Comparison of ENCODE assay signal across 24 cellular contexts in the genomic region with DNA sequence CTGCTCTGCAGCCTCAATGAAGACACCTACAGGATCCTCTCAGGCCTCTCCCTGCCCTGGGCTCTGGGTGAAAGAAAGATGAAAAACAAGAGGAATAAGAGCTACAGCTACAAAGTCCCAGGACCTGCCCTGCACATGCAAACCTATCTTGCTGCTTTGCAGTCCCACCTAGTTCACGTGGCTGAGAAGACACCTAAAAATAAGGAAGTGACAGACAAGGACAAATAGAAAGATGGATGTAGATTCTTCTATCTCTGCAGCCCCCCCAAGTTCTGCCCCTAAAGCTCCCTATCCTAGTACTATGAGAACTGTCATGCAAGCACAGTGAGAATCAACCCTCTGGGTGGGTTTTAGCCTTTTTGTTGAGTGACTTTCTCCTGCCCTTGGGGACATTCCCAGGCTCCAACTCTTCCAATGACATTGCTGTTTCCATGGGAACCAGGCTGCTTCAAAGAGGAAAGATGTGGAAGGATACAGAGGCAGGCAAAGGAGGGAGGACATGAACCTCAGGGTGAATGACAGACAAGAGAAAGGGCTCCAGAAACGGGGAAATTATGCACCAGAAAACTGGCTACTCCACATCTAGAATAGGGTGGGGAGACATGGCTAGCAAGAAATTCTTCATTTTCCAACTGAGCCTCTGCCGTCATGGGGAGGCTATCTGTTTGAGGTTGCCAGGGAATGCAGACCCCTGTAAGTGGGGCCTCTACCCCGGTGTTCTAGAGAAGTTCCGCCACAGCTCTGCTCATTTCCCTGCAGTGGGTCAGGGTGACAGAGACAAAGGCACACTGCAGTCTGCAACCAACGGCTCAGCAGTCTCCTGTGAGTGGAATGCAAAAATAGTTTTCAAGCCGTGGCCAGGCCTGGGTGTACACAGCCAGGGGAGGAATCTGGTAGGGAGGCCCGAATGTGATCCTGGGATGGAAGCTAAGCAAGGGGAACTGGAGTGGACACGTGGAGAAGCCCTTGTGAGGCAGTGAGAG. TPM values are rescaled to one million over a fixed set of nuclear protein-coding genes. Genes with fewer than 3 reads are reported as not detected.
DNase-seq lines count a peak whose midpoint lies in the region; ATAC-seq, FAIRE-seq and TF ChIP-seq lines count a peak whose summit lies in the region.
"Had no signal": no experiment of that assay in that cellular context is flagged by ENCODE, and none has a peak within 500 bp of the region (broad histone marks: within the 10 kb centered on the region; RNA-seq: fewer than 3 reads in every experiment).

No MANE protein-coding gene starts in this region.

- no peak overlapping the region for H3K4me2 ChIP-seq in osteoblast (ENCODE audit: insufficient read depth, low read length)

- ATAC-seq in GM18873 (IDR thresholded peaks at IDR 0.05; ENCODE audit: low FRiP score, unreplicated experiment): no peak
- ATAC-seq: effector memory CD8-positive, alpha-beta T cell; T-helper 17 cell had no signal

- no peak overlapping the region for H3K9ac ChIP-seq in kidney (ENCODE audit: low read length in 2 of 2)

- peaks cover 40% of the 10 kb centered on the region for H3K27me3 ChIP-seq in osteoblast (ENCODE audit: insufficient read depth, low read length)
- H3K27me3 ChIP-seq: Peyer's patch had no signal

- H3K9me3 ChIP-seq in osteoblast (ENCODE audit: low read depth, low read length) (no peaks in the 10 kb centered on the region), kidney (ENCODE audit: control insufficient read depth in 1 of 2, low read length in 2 of 2) (no peaks in the 10 kb centered on the region)
- H3K9me3 ChIP-seq: Peyer's patch, tibial nerve had no signal

- CTCF ChIA-PET in GM10248 (lab: Yijun Ruan, JAX): interaction anchor here (3.2 kb wide), 1 partner anchor 51 kb away, joined by 10 read pairs; no protein-coding TSS in a partner anchor

- POLR2A ChIA-PET in GM10248 (lab: Yijun Ruan, JAX): no interaction called here

- FAIRE-seq in kidney (lab: Jason Lieb, UNC): no peak

- H3K36me3 ChIP-seq in osteoblast (ENCODE audit: insufficient read depth, low read length) (no peaks in the 10 kb centered on the region), kidney (ENCODE audit: control insufficient read depth in 1 of 2, insufficient read depth in 2 of 2, low read length in 2 of 2) (no peaks in the 10 kb centered on the region)
- H3K36me3 ChIP-seq: Peyer's patch, tibial nerve had no signal

- H3K4me3 ChIP-seq in osteoblast (ENCODE audit: insufficient read depth, low read length): no peak overlapping the region
- H3K4me3 ChIP-seq in kidney (ENCODE audit: low read length in 2 of 2): no peak overlapping the region
- H3K4me3 ChIP-seq: lung, Peyer's patch, tibial nerve had no signal

- no peaks in the 10 kb centered on the region for H4K20me1 ChIP-seq in osteoblast (ENCODE audit: insufficient read depth, low read length)

- H3K27ac ChIP-seq in osteoblast (ENCODE audit: low read depth, low read length) (no peak overlapping the region), kidney (ENCODE audit: low read depth in 2 of 2, low read length in 2 of 2) (no peak overlapping the region)
- H3K27ac ChIP-seq: Peyer's patch, tibial nerve, VCaP had no signal

- no peak overlapping the region for H2AFZ ChIP-seq in osteoblast (ENCODE audit: low read length)

- intact Hi-C loops in kidney (cut with DNase I): no loop called here

- H3K4me1 ChIP-seq in osteoblast (ENCODE audit: insufficient read depth, low read length) (no peaks in the 10 kb centered on the region), kidney (ENCODE audit: control insufficient read depth in 1 of 2, insufficient read depth in 1 of 2, low read depth in 1 of 2, low read length in 2 of 2) (peaks cover 0 to 4% of the 10 kb centered on the region in 2 donors)

- TF ChIP-seq CTCF in osteoblast (IDR thresholded peaks at IDR 0.05; ENCODE audit: extremely low read depth, low read depth, low read length) (no peak), GM10248 (IDR thresholded peaks at IDR 0.05; ENCODE audit: control extremely low read depth, extremely low read depth, low read depth, missing control alignments) (no peak), kidney (IDR thresholded peaks at IDR 0.05; ENCODE audit: borderline replicate concordance, extremely low read depth, insufficient read depth) (no peak)

- DNase-seq in ELF-1 (ENCODE audit: low read depth, low spot score) (peak; percentile 50), astrocyte of the hippocampus (ENCODE audit: low read depth, low spot score) (peak; percentile 51), hippocampal formation (lab: John Stamatoyannopoulos, UW) (peak; percentile 27 to 56), osteoblast (ENCODE audit: insufficient read length, low spot score, missing footprints) (peak; percentile 80), GM10248 (ENCODE audit: extremely low spot score) (no peak), kidney (no peak)
- DNase-seq in stimulated activated CD4-positive, alpha-beta T cell treated with anti-CD3 and anti-CD28 coated beads, Interleukin-15, amount 100 ng/mL, for 24 hours: no peak
- DNase-seq: activated CD4-positive, alpha-beta T cell treated with anti-CD3 and anti-CD28 coated beads, Interleukin-2, amount 10 ng/mL, durations not matched to agents 7 days and 5 days; activated naive CD4-positive, alpha-beta T cell; aorta; effector memory CD8-positive, alpha-beta T cell; H7; Kasumi-1; NCI-H1092; NCI-H2081; NCI-H446 treated with DMSO at 0.1 percent for 48 hours; Peyer's patch; stimulated activated CD4-positive, alpha-beta T cell treated with anti-CD3 and anti-CD28 coated beads, Interleukin-2, amount 100 ng/mL, for 24 hours; stimulated activated naive CD4-positive, alpha-beta T cell; T-helper 17 cell had no signal

- H3K79me2 ChIP-seq in osteoblast (ENCODE audit: insufficient read depth, low read length): no peaks in the 10 kb centered on the region

RNA-seq across cellular contexts. Expression of a gene that starts 5.2 kb away (rescaled TPM):
- under 0.01 and 0.29 TPM in 2 replicates for total RNA-seq in osteoblast
- 0.16 TPM for total RNA-seq in kidney
- polyA plus RNA-seq in kidney (ENCODE audit: insufficient read depth, low read depth, low replicate concordance): 0.67 TPM

RNA-seq across cellular contexts. Expression of a gene that starts 60.0 kb away (rescaled TPM):
- total RNA-seq in osteoblast: 23.5 and 27.4 TPM in 2 replicates
- total RNA-seq in kidney: 28.6 TPM
- polyA plus RNA-seq in kidney (ENCODE audit: insufficient read depth, low read depth, low replicate concordance): 46.1 TPM

Comparison
In these comparisons a context has a peak if more than half of its experiments do, and no peak if none do; other contexts are left out.
1. DNase-seq: peak in ELF-1 (single experiment), astrocyte of the hippocampus (single experiment), hippocampal formation (2 of 2) and osteoblast (single experiment); none in stimulated activated CD4-positive, alpha-beta T cell treated with anti-CD3 and anti-CD28 coated beads, Interleukin-15, amount 100 ng/mL, for 24 hours (single experiment), GM10248 (single experiment) and kidney (single experiment).